15 cellular contexts compared by ENCODE assay signal in the genomic region with DNA sequence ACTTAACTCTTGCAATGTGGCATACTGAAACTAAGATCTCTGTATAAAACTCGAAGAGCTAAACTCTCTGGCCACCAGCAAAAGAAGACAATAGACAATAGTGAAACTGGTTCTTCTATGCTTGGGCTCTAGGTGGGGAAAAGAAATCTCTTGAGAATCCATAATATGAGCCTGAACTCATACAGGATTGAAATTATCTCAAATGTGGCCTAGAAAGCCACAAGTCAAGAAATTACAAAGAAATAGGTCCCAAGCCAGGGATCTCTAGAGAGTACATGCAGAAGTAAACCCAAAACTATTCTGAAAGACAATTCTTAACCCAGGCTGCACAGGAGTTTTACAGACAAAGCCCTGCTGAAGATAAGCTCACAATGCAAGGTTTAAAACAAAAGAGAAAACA.
A peak's percentile ranks its signal among the peaks of the same experiment; 100 is the strongest.
DNase-seq lines count a peak whose midpoint lies in the region; ATAC-seq lines count a peak whose summit lies in the region.
"Had no signal": no experiment of that assay in that cellular context is flagged by ENCODE, and none has a peak within 500 bp of the region (broad histone marks: within the 10 kb centered on the region; RNA-seq: fewer than 3 reads in every experiment).

No MANE protein-coding gene starts in this region.

- intact Hi-C loops in left colon (cut with DNase I, micrococcal nuclease): no loop called here

- peak; percentile 66 for ATAC-seq in GM18498 (IDR thresholded peaks at IDR 0.05; ENCODE audit: unreplicated experiment)
- ATAC-seq in GM19455 (IDR thresholded peaks at IDR 0.05; ENCODE audit: unreplicated experiment): peak; percentile 70
- ATAC-seq in HG02840 (IDR thresholded peaks at IDR 0.05; ENCODE audit: low FRiP score, unreplicated experiment): peak; percentile 58
- ATAC-seq in HG03460 (IDR thresholded peaks at IDR 0.05; ENCODE audit: unreplicated experiment): peak; percentile 70
- no peak for ATAC-seq in left colon

- DNase-seq in AG08396 (ENCODE audit: low spot score): no peak
- no peak for DNase-seq in GM03348 (ENCODE audit: low spot score)
- DNase-seq in NCI-H446 (lab: John Stamatoyannopoulos, UW): no peak
- no peak for DNase-seq in left colon
- DNase-seq: activated effector memory CD4-positive, alpha-beta T cell treated with Interleukin-2 at 50 U/mL for 16 hours; DMS53; GM23248; NCI-H524 treated with DMSO at 0.1 percent for 48 hours; nephron progenitor cell; SJCRH30; spleen had no signal
